Comparison of ENCODE assay signal across 1 cellular context in the genomic region with DNA sequence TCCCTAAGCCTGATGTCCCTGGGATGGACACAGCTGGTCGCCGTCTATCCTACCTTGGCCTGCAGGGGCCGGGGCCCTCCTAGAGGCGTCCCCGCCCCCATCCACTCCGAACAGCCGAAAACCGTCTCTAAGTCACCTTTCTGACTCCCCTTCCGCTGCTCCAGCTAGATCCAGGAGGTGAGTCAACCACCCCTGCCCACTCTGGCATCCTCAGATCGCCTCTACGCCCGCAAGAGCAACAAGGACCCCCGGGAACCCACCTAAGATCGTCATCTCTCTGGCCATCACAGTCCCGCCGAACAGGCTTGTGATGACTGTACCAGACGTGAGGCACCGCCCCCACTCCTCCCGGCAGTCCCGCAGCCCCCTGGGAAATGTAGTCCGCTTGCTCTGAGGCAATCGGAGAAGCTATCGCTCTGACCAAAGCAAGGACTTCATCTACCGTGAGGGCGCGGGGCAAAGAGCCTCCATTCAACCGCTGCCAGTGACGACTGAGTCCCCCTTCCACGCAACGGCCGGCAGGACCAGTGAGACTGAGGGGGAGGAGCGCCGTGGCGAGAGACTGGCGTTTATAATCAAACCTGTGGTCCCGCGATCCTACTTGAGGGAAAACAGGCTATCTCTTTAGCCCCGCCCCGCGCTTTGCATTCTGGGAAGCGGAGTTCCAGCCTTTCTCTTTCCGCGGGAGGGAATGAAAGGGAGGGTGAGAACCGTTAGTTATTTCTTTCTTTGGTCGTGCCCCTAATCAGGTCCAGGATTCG.
TF ChIP-seq lines count a peak whose summit lies in the region.

A gene with protein sequence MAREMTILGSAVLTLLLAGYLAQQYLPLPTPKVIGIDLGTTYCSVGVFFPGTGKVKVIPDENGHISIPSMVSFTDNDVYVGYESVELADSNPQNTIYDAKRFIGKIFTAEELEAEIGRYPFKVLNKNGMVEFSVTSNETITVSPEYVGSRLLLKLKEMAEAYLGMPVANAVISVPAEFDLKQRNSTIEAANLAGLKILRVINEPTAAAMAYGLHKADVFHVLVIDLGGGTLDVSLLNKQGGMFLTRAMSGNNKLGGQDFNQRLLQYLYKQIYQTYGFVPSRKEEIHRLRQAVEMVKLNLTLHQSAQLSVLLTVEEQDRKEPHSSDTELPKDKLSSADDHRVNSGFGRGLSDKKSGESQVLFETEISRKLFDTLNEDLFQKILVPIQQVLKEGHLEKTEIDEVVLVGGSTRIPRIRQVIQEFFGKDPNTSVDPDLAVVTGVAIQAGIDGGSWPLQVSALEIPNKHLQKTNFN (minus strand): TSS at position 312 of the 761 bp plus-strand sequence. CDS start 27 bp downstream, at position 285.

TF ChIP-seq in HepG2, 621 proteins besides CTCF, POLR2A, EP300 and RAD21 (continued from another document and continues in another):
- TF ChIP-seq ZSCAN20 (CRISPR knock-in tag; IDR thresholded peaks at IDR 0.05; ENCODE audit: borderline replicate concordance) (no peak), ZNF775 (CRISPR knock-in tag; IDR thresholded peaks at IDR 0.05; ENCODE audit: borderline replicate concordance) (no peak), NAIF1 (CRISPR knock-in tag; IDR thresholded peaks at IDR 0.05; ENCODE audit: borderline replicate concordance) (no peak), REPIN1 (CRISPR knock-in tag; IDR thresholded peaks at IDR 0.05; ENCODE audit: borderline replicate concordance, low read depth) (no peak; the same call in 1 of the 2 replicates), ZNF44 (CRISPR knock-in tag; IDR thresholded peaks at IDR 0.05) (no peak), ATF1 (CRISPR knock-in tag; IDR thresholded peaks at IDR 0.05) (peak; percentile 91), ONECUT2 (CRISPR knock-in tag; IDR thresholded peaks at IDR 0.05) (0 out of 2 replicates have a peak, but pooled peaks have one; percentile 27), ZFAT (CRISPR knock-in tag; conservative IDR thresholded peaks at IDR 0.05) (no peak), ZNF580 (CRISPR knock-in tag; IDR thresholded peaks at IDR 0.05; ENCODE audit: borderline replicate concordance, low read depth) (no peak), ZNF12 (CRISPR knock-in tag; IDR thresholded peaks at IDR 0.05) (no peak), POGZ (CRISPR knock-in tag; IDR thresholded peaks at IDR 0.05) (peak; percentile 57; the same call in 1 of the 2 replicates), ZNF468 (CRISPR knock-in tag; IDR thresholded peaks at IDR 0.05) (no peak), FOXO4 (CRISPR knock-in tag; conservative IDR thresholded peaks at IDR 0.05) (no peak), MATR3 (CRISPR knock-in tag; IDR thresholded peaks at IDR 0.05) (no peak), ZNF160 (CRISPR knock-in tag; IDR thresholded peaks at IDR 0.05) (no peak), SP2 (CRISPR knock-in tag; IDR thresholded peaks at IDR 0.05) (peak; percentile 70), MXD4 (CRISPR knock-in tag; IDR thresholded peaks at IDR 0.05) (peak; percentile 35; the same call in 1 of the 2 replicates), ZMYM3 (CRISPR knock-in tag; IDR thresholded peaks at IDR 0.05) (no peak), TARDBP (CRISPR knock-in tag; IDR thresholded peaks at IDR 0.05) (peak; percentile 60; the same call in 1 of the 2 replicates), ZNF142 (CRISPR knock-in tag; IDR thresholded peaks at IDR 0.05) (no peak), TOE1 (CRISPR knock-in tag; IDR thresholded peaks at IDR 0.05) (no peak), JUNB (CRISPR knock-in tag; IDR thresholded peaks at IDR 0.05; ENCODE audit: borderline replicate concordance) (no peak), BORCS8-MEF2B (CRISPR knock-in tag; IDR thresholded peaks at IDR 0.05) (no peak; the same call in 1 of the 2 replicates), ZNF281 (CRISPR knock-in tag; IDR thresholded peaks at IDR 0.05; ENCODE audit: borderline replicate concordance) (peak; percentile 86), ZNF335 (CRISPR knock-in tag; IDR thresholded peaks at IDR 0.05) (no peak), ZNF530 (CRISPR knock-in tag; IDR thresholded peaks at IDR 0.05; ENCODE audit: low read depth) (no peak), ZNF17 (CRISPR knock-in tag; IDR thresholded peaks at IDR 0.05) (no peak), ZNF749 (CRISPR knock-in tag; IDR thresholded peaks at IDR 0.05; ENCODE audit: borderline replicate concordance) (no peak), XBP1 (CRISPR knock-in tag; IDR thresholded peaks at IDR 0.05) (peak; percentile 85; the same call in 1 of the 2 replicates), ZNF574 (CRISPR knock-in tag; IDR thresholded peaks at IDR 0.05) (peak; percentile 78)
- TF ChIP-seq, protein P1, sequence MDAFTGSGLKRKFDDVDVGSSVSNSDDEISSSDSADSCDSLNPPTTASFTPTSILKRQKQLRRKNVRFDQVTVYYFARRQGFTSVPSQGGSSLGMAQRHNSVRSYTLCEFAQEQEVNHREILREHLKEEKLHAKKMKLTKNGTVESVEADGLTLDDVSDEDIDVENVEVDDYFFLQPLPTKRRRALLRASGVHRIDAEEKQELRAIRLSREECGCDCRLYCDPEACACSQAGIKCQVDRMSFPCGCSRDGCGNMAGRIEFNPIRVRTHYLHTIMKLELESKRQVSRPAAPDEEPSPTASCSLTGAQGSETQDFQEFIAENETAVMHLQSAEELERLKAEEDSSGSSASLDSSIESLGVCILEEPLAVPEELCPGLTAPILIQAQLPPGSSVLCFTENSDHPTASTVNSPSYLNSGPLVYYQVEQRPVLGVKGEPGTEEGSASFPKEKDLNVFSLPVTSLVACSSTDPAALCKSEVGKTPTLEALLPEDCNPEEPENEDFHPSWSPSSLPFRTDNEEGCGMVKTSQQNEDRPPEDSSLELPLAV (CRISPR knock-in tag; conservative IDR thresholded peaks at IDR 0.05; ENCODE audit: low read depth): no peak
- TF ChIP-seq, protein P2, sequence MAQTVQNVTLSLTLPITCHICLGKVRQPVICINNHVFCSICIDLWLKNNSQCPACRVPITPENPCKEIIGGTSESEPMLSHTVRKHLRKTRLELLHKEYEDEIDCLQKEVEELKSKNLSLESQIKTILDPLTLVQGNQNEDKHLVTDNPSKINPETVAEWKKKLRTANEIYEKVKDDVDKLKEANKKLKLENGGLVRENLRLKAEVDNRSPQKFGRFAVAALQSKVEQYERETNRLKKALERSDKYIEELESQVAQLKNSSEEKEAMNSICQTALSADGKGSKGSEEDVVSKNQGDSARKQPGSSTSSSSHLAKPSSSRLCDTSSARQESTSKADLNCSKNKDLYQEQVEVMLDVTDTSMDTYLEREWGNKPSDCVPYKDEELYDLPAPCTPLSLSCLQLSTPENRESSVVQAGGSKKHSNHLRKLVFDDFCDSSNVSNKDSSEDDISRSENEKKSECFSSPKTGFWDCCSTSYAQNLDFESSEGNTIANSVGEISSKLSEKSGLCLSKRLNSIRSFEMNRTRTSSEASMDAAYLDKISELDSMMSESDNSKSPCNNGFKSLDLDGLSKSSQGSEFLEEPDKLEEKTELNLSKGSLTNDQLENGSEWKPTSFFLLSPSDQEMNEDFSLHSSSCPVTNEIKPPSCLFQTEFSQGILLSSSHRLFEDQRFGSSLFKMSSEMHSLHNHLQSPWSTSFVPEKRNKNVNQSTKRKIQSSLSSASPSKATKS (CRISPR knock-in tag; IDR thresholded peaks at IDR 0.05): no peak
- TF ChIP-seq, protein P3, sequence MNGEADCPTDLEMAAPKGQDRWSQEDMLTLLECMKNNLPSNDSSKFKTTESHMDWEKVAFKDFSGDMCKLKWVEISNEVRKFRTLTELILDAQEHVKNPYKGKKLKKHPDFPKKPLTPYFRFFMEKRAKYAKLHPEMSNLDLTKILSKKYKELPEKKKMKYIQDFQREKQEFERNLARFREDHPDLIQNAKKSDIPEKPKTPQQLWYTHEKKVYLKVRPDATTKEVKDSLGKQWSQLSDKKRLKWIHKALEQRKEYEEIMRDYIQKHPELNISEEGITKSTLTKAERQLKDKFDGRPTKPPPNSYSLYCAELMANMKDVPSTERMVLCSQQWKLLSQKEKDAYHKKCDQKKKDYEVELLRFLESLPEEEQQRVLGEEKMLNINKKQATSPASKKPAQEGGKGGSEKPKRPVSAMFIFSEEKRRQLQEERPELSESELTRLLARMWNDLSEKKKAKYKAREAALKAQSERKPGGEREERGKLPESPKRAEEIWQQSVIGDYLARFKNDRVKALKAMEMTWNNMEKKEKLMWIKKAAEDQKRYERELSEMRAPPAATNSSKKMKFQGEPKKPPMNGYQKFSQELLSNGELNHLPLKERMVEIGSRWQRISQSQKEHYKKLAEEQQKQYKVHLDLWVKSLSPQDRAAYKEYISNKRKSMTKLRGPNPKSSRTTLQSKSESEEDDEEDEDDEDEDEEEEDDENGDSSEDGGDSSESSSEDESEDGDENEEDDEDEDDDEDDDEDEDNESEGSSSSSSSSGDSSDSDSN (CRISPR knock-in tag; IDR thresholded peaks at IDR 0.05): no peak; the same call in 1 of the 2 replicates
